8 cellular contexts compared by ENCODE assay signal in genomic region chr1:112501810-112502641, GRCh38. TPM values are rescaled to one million over a fixed set of nuclear protein-coding genes. Genes with fewer than 3 reads are reported as not detected.
DNase-seq lines count a peak whose midpoint lies in the region; ATAC-seq and TF ChIP-seq lines count a peak whose summit lies in the region.

No MANE protein-coding gene starts in this region.

- no peaks in the 10 kb centered on the region for H3K36me3 ChIP-seq in skeletal muscle tissue (ENCODE audit: control insufficient read depth in 3 of 3, insufficient read depth in 3 of 3, low read length in 3 of 3)

- peak overlapping the region; percentile 49 to 70 (median 56) for H3K4me3 ChIP-seq in skeletal muscle tissue (ENCODE audit: low read length in 3 of 3)

- intact Hi-C loops in activated B cell treated with CpG ODN at 0.5 μM for 24 hours (cut with micrococcal nuclease), result loop anchor here (1.0 to 10.0 kb wide), 5 partner anchors 36 to 205 kb away; partner anchors contain the start of genes MOV10 and RHOC

- H3K36me3 Mint-ChIP-seq in activated B cell treated with CpG ODN at 0.5 μM for 24 hours (ENCODE audit: low read depth), result no peaks in the 10 kb centered on the region
- no peaks in the 10 kb centered on the region for H3K36me3 Mint-ChIP-seq in immature natural killer cell

- CTCF ChIA-PET in activated B cell treated with CpG ODN at 0.5 μM for 24 hours (lab: Charles Lee), result interaction anchor here (0.6 to 5.2 kb wide), 19 partner anchors 10 to 213 kb away, joined by 3 to 50 read pairs (median 5); partner anchors contain the start of genes CTTNBP2NL, PPM1J and RHOC

- H3K27me3 Mint-ChIP-seq in activated B cell treated with CpG ODN at 0.5 μM for 24 hours, result peaks cover 51% of the 10 kb centered on the region
- peaks cover 12 to 19% (median 16%) of the 10 kb centered on the region in 3 donors for H3K27me3 Mint-ChIP-seq in immature natural killer cell (ENCODE audit: low read depth in 3 of 3)

- no peak for TF ChIP-seq CTCF in activated B cell treated with CpG ODN at 0.5 μM for 24 hours (IDR thresholded peaks at IDR 0.05)

- DNase-seq in A172 (ENCODE audit: low spot score), result peak; percentile 46
- peak; percentile 45 for DNase-seq in NCI-H1105 (lab: John Stamatoyannopoulos, UW)
- DNase-seq in activated B cell treated with CpG ODN at 0.5 μM for 24 hours, result peak; percentile 51
- DNase-seq in caudate nucleus (lab: John Stamatoyannopoulos, UW), result peak in 59 of 61 donors; percentile 14 to 84 (median 58)
- DNase-seq in immature natural killer cell, result peak; percentile 26 to 45 (median 38)
- no peak for DNase-seq in cortex of kidney (lab: John Stamatoyannopoulos, UW)

- peaks cover 34% of the 10 kb centered on the region for H3K4me1 Mint-ChIP-seq in activated B cell treated with CpG ODN at 0.5 μM for 24 hours
- peaks cover 0 to 5% of the 10 kb centered on the region in 2 donors for H3K4me1 Mint-ChIP-seq in immature natural killer cell

- H3K9me3 Mint-ChIP-seq in activated B cell treated with CpG ODN at 0.5 μM for 24 hours (no peaks in the 10 kb centered on the region), immature natural killer cell (peaks cover 0 to 2% (median 0%) of the 10 kb centered on the region in 6 donors)

- POLR2A ChIA-PET in activated B cell treated with CpG ODN at 0.5 μM for 24 hours (lab: Charles Lee), result interaction anchor here (1.0 to 1.5 kb wide), 5 partner anchors 36 to 206 kb away, joined by 3 to 9 read pairs (median 3); no protein-coding TSS in a partner anchor

- peaks cover 16 to 39% (median 26%) of the 10 kb centered on the region in 3 donors for H3K27me3 ChIP-seq in skeletal muscle tissue (ENCODE audit: control insufficient read depth in 3 of 3, insufficient read depth in 3 of 3, low read length in 3 of 3)

- peak overlapping the region; percentile 70 for H3K4me3 Mint-ChIP-seq in activated B cell treated with CpG ODN at 0.5 μM for 24 hours
- H3K4me3 Mint-ChIP-seq in immature natural killer cell, result peak overlapping the region; percentile 31 to 78 (median 70)

- peak overlapping the region; percentile 36 for H3K27ac ChIP-seq in caudate nucleus (ENCODE audit: low read depth, low read length)
- H3K27ac ChIP-seq in skeletal muscle tissue (ENCODE audit: low read depth, low read length), result no peak overlapping the region

- peaks cover 5 to 10% (median 10%) of the 10 kb centered on the region in 3 donors for H3K4me1 ChIP-seq in skeletal muscle tissue (ENCODE audit: control insufficient read depth in 3 of 3, insufficient read depth in 3 of 3, low read length in 3 of 3)

- H3K27ac Mint-ChIP-seq in activated B cell treated with CpG ODN at 0.5 μM for 24 hours (no peak overlapping the region), immature natural killer cell (no peak overlapping the region)

- ATAC-seq in GM18909 (IDR thresholded peaks at IDR 0.05; ENCODE audit: poor library complexity, unreplicated experiment) (peak; percentile 61), activated B cell treated with CpG ODN at 0.5 μM for 24 hours (ENCODE audit: low read depth) (peak; percentile 69)

- peak overlapping the region; percentile 50 to 69 (median 57) for H3K9ac ChIP-seq in skeletal muscle tissue (ENCODE audit: low read depth in 1 of 3, low read length in 3 of 3)

- no peaks in the 10 kb centered on the region for H3K9me3 ChIP-seq in skeletal muscle tissue (ENCODE audit: control insufficient read depth in 3 of 3, low read length in 3 of 3)

RNA-seq across cellular contexts. Expression of gene WNT2B, which starts 6.7 kb away (rescaled TPM):
- total RNA-seq in A172 (2014; rRNA removed; shearing (Covaris generic)), result 0.05 TPM in 1 of 2 replicates, not detected in the other
- 1.0 and 1.4 TPM in 2 replicates for total RNA-seq in activated B cell treated with CpG ODN at 0.5 μM for 24 hours
- polyA plus RNA-seq in immature natural killer cell, result under 1 TPM in 1 of 3 donors, not detected in 2; 0.03 TPM
- 6.3 TPM for total RNA-seq in skeletal muscle tissue
